In genomic region chr17:4136373-4136772, GRCh38 we compare ENCODE assay signal across 1 cellular context.
TF ChIP-seq lines count a peak whose summit lies in the region.

No MANE protein-coding gene starts in this region.

TF ChIP-seq in IMR-90, 13 proteins besides CTCF, POLR2A, EP300 and RAD21:
- TF ChIP-seq MAZ (IDR thresholded peaks at IDR 0.05; ENCODE audit: borderline replicate concordance, low read depth, low read length) (no peak), CEBPB (IDR thresholded peaks at IDR 0.05; ENCODE audit: low read depth, low read length) (no peak), MAFK (IDR thresholded peaks at IDR 0.05; ENCODE audit: low read depth, low read length) (no peak), MXI1 (IDR thresholded peaks at IDR 0.05; ENCODE audit: borderline replicate concordance, low read depth, low read length) (no peak), BHLHE40 (IDR thresholded peaks at IDR 0.05; ENCODE audit: low read depth, low read length) (no peak), FOS (IDR thresholded peaks at IDR 0.05; ENCODE audit: low read depth, low read length) (no peak), RCOR1 (IDR thresholded peaks at IDR 0.05; ENCODE audit: insufficient replicate concordance, low read length) (no peak), USF2 (IDR thresholded peaks at IDR 0.05; ENCODE audit: low read depth, low read length) (no peak), NFE2L2 (IDR thresholded peaks at IDR 0.05; ENCODE audit: low read depth, low read length) (no peak), CHD1 (IDR thresholded peaks at IDR 0.05; ENCODE audit: low read depth, low read length) (no peak), ELK1 (IDR thresholded peaks at IDR 0.05; ENCODE audit: borderline replicate concordance, low read depth, low read length) (no peak), SMC3 (IDR thresholded peaks at IDR 0.05; ENCODE audit: low read depth, low read length) (no peak), RFX5 (IDR thresholded peaks at IDR 0.05; ENCODE audit: low read depth, low read length) (no peak)
